8 cellular contexts compared by ENCODE assay signal in genomic region chr1:182588460-182589396, GRCh38. TPM values are rescaled to one million over a fixed set of nuclear protein-coding genes. Genes with fewer than 3 reads are reported as not detected.
A peak's percentile ranks its signal among the peaks of the same experiment; 100 is the strongest.
DNase-seq lines count a peak whose midpoint lies in the region; ATAC-seq and TF ChIP-seq lines count a peak whose summit lies in the region.

A gene with protein sequence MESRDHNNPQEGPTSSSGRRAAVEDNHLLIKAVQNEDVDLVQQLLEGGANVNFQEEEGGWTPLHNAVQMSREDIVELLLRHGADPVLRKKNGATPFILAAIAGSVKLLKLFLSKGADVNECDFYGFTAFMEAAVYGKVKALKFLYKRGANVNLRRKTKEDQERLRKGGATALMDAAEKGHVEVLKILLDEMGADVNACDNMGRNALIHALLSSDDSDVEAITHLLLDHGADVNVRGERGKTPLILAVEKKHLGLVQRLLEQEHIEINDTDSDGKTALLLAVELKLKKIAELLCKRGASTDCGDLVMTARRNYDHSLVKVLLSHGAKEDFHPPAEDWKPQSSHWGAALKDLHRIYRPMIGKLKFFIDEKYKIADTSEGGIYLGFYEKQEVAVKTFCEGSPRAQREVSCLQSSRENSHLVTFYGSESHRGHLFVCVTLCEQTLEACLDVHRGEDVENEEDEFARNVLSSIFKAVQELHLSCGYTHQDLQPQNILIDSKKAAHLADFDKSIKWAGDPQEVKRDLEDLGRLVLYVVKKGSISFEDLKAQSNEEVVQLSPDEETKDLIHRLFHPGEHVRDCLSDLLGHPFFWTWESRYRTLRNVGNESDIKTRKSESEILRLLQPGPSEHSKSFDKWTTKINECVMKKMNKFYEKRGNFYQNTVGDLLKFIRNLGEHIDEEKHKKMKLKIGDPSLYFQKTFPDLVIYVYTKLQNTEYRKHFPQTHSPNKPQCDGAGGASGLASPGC (minus strand): TSS chr1:182589256. CDS start chr1:182586806, 2,450 bp downstream.

- no peaks in the 10 kb centered on the region for H3K9me2 ChIP-seq in PC-3 (replicated peaks; ENCODE audit: low read length)

- intact Hi-C loops in PC-3 (cut with micrococcal nuclease), result no loop called here

- CTCF ChIA-PET in PC-3 (lab: Charles Lee), result interaction anchor here (0.5 kb wide), 1 partner anchor 20 kb away, joined by 3 read pairs; no protein-coding TSS in a partner anchor

- POLR2A ChIA-PET in PC-3 (lab: Charles Lee; ENCODE audit: unreplicated experiment), result no interaction called here

- no peaks in the 10 kb centered on the region for H3K9me3 Mint-ChIP-seq in activated T-helper 17 cell treated with anti-CD3 and anti-CD28 coated beads, Interleukin-2, amount 50 U/mL, for 72 hours
- no peaks in the 10 kb centered on the region for H3K9me3 Mint-ChIP-seq in natural killer cell treated with Interleukin-12 subunit alpha and Interleukin-12 subunit beta and Interleukin-15 and Interleukin-18, amount 100 ng/mL, for 72 hours

- H3K27me3 ChIP-seq in BE2C, result no peaks in the 10 kb centered on the region
- no peaks in the 10 kb centered on the region for H3K27me3 ChIP-seq in PC-3 (ENCODE audit: low read length)
- no peaks in the 10 kb centered on the region for H3K27me3 ChIP-seq in thoracic aorta (replicated peaks; ENCODE audit: insufficient read depth)

- no peaks in the 10 kb centered on the region for H4K20me1 ChIP-seq in PC-3 (ENCODE audit: low read length)

- peak within 1 kb of the TSS; percentile 93 for H3K4me3 ChIP-seq in BE2C (ENCODE audit: low read depth, low read length)
- peak within 1 kb of the TSS; percentile 85 for H3K4me3 ChIP-seq in PC-3 (ENCODE audit: low read length)
- peak within 1 kb of the TSS; percentile 85 for H3K4me3 ChIP-seq in fibroblast of the aortic adventitia (ENCODE audit: low read depth, low read length)
- peak within 1 kb of the TSS; percentile 82 for H3K4me3 ChIP-seq in thoracic aorta

- peak within 1 kb of the TSS; percentile 53 for H3K9ac ChIP-seq in PC-3 (ENCODE audit: low read length)

- H3K27ac Mint-ChIP-seq in activated T-helper 17 cell treated with anti-CD3 and anti-CD28 coated beads, Interleukin-2, amount 50 U/mL, for 72 hours, result peak within 1 kb of the TSS; percentile 96
- peak within 1 kb of the TSS; percentile 95 to 100 for H3K27ac Mint-ChIP-seq in natural killer cell treated with Interleukin-12 subunit alpha and Interleukin-12 subunit beta and Interleukin-15 and Interleukin-18, amount 100 ng/mL, for 72 hours

- H3K36me3 ChIP-seq in BE2C, result no peaks in the 10 kb centered on the region
- no peaks in the 10 kb centered on the region for H3K36me3 ChIP-seq in PC-3 (ENCODE audit: low read depth, low read length)
- no peaks in the 10 kb centered on the region for H3K36me3 ChIP-seq in thoracic aorta

- peak within 1 kb of the TSS; percentile 28 for H3K27ac ChIP-seq in PC-3 (ENCODE audit: low read length)
- peak within 1 kb of the TSS; percentile 71 to 78 for H3K27ac ChIP-seq in thoracic aorta

- DNase-seq in BE2C, result no peak
- DNase-seq in PC-3, result peak; percentile 57
- peak; percentile 68 for DNase-seq in fibroblast of the aortic adventitia (ENCODE audit: low read depth)
- no peak for DNase-seq in natural killer cell treated with Interleukin-12 subunit alpha and Interleukin-12 subunit beta and Interleukin-15 and Interleukin-18, amount 100 ng/mL, for 72 hours (ENCODE audit: low spot score)
- no peak for DNase-seq in thoracic aorta (ENCODE audit: low spot score)

- no peaks in the 10 kb centered on the region for H3K9me3 ChIP-seq in BE2C
- no peaks in the 10 kb centered on the region for H3K9me3 ChIP-seq in PC-3 (ENCODE audit: low read length)
- H3K9me3 ChIP-seq in thoracic aorta, result no peaks in the 10 kb centered on the region

- H3K4me1 ChIP-seq in BE2C (no peaks in the 10 kb centered on the region), PC-3 (ENCODE audit: insufficient read depth, low read length) (0 out of 2 replicates have a peak, but pooled peaks cover 5% of the 10 kb centered on the region), thoracic aorta (ENCODE audit: control insufficient read depth in 1 of 2, low read depth in 2 of 2) (peaks cover 12 to 31% of the 10 kb centered on the region in 2 donors)

- H3K4me1 Mint-ChIP-seq in activated T-helper 17 cell treated with anti-CD3 and anti-CD28 coated beads, Interleukin-2, amount 50 U/mL, for 72 hours, result peaks cover 17% of the 10 kb centered on the region
- H3K4me1 Mint-ChIP-seq in natural killer cell treated with Interleukin-12 subunit alpha and Interleukin-12 subunit beta and Interleukin-15 and Interleukin-18, amount 100 ng/mL, for 72 hours (ENCODE audit: low read depth in 2 of 2), result peaks cover 41 to 51% of the 10 kb centered on the region in 2 donors

- TF ChIP-seq CTCF in BE2C (IDR thresholded peaks at IDR 0.05; ENCODE audit: low read depth, low read length) (no peak), PC-3 (conservative IDR thresholded peaks at IDR 0.05; ENCODE audit: low read depth, low read length) (no peak), fibroblast of the aortic adventitia (IDR thresholded peaks at IDR 0.05; ENCODE audit: insufficient read depth, low read length) (no peak), thoracic aorta (IDR thresholded peaks at IDR 0.05) (no peak)

- peaks cover 9% of the 10 kb centered on the region for H3K36me3 Mint-ChIP-seq in activated T-helper 17 cell treated with anti-CD3 and anti-CD28 coated beads, Interleukin-2, amount 50 U/mL, for 72 hours (ENCODE audit: low read depth)
- no peaks in the 10 kb centered on the region for H3K36me3 Mint-ChIP-seq in natural killer cell treated with Interleukin-12 subunit alpha and Interleukin-12 subunit beta and Interleukin-15 and Interleukin-18, amount 100 ng/mL, for 72 hours

- H2AFZ ChIP-seq in PC-3 (ENCODE audit: low read length), result peak within 1 kb of the TSS; percentile 98

- ATAC-seq in GM18907 (IDR thresholded peaks at IDR 0.05; ENCODE audit: unreplicated experiment) (peak; percentile 73), HG03097 (IDR thresholded peaks at IDR 0.05; ENCODE audit: low FRiP score, unreplicated experiment) (peak; percentile 61), PC-3 (peak; percentile 97), thoracic aorta (ENCODE audit: insufficient number of reproducible peaks, low FRiP score, low read depth) (peak; percentile 84)
- peak; percentile 94 for ATAC-seq in activated T-helper 17 cell treated with anti-CD3 and anti-CD28 coated beads, Interleukin-2, amount 50 U/mL, for 72 hours (replicated peaks)
- peak; percentile 90 to 93 for ATAC-seq in natural killer cell treated with Interleukin-12 subunit alpha and Interleukin-12 subunit beta and Interleukin-15 and Interleukin-18, amount 100 ng/mL, for 72 hours

- H3K4me2 ChIP-seq in PC-3 (ENCODE audit: low read length), result peak within 1 kb of the TSS; percentile 86

- no peaks in the 10 kb centered on the region for H3K79me2 ChIP-seq in PC-3 (ENCODE audit: low read length)

- no peaks in the 10 kb centered on the region for H3F3A ChIP-seq in PC-3 (ENCODE audit: low read length, unreplicated experiment)

- peak within 1 kb of the TSS; percentile 92 for H3K4me3 Mint-ChIP-seq in activated T-helper 17 cell treated with anti-CD3 and anti-CD28 coated beads, Interleukin-2, amount 50 U/mL, for 72 hours
- H3K4me3 Mint-ChIP-seq in natural killer cell treated with Interleukin-12 subunit alpha and Interleukin-12 subunit beta and Interleukin-15 and Interleukin-18, amount 100 ng/mL, for 72 hours, result peak within 1 kb of the TSS; percentile 90

- BruUV-seq in PC-3 (replicated peaks; lab: Mats Ljungman, UMichigan), result no TSS peak

- H3K27me3 Mint-ChIP-seq in activated T-helper 17 cell treated with anti-CD3 and anti-CD28 coated beads, Interleukin-2, amount 50 U/mL, for 72 hours, result no peaks in the 10 kb centered on the region
- peaks cover 0 to 11% of the 10 kb centered on the region in 2 donors for H3K27me3 Mint-ChIP-seq in natural killer cell treated with Interleukin-12 subunit alpha and Interleukin-12 subunit beta and Interleukin-15 and Interleukin-18, amount 100 ng/mL, for 72 hours

RNA-seq across cellular contexts. Expression of the gene that starts here (rescaled TPM):
- polyA plus RNA-seq in BE2C (2012; ENCODE audit: insufficient read depth, insufficient read length, low read depth), result 1.3 TPM
- total RNA-seq in PC-3 (2014; rRNA removed) (1.3 and 2.1 TPM in 2 replicates), fibroblast of the aortic adventitia (ENCODE audit: low replicate concordance) (9.5 and 12.3 TPM in 2 replicates), thoracic aorta (10 to 100 TPM in 1 of 2 donors, 1 to 10 TPM in 1; 5.9 to 11.2 TPM)
- total RNA-seq in activated T-helper 17 cell treated with anti-CD3 and anti-CD28 coated beads, Interleukin-2, amount 50 U/mL, for 72 hours, result 1 to 10 TPM; 2.7 to 8.4 TPM
- 1 to 10 TPM; 3.0 to 5.1 TPM for total RNA-seq in natural killer cell treated with Interleukin-12 subunit alpha and Interleukin-12 subunit beta and Interleukin-15 and Interleukin-18, amount 100 ng/mL, for 72 hours

Comparison
In these comparisons a context has a peak if more than half of its experiments do, and no peak if none do; other contexts are left out.
1. DNase-seq: peak in PC-3 (single experiment) and fibroblast of the aortic adventitia (single experiment); none in BE2C (single experiment), natural killer cell treated with Interleukin-12 subunit alpha and Interleukin-12 subunit beta and Interleukin-15 and Interleukin-18, amount 100 ng/mL, for 72 hours (single experiment) and thoracic aorta (single experiment).
2. Peak in every context shown above with its lines, with median percentiles within 50 percentile points of each other: H3K4me3 ChIP-seq and ATAC-seq.